ENCODE assay signal across 1 cellular context in the genomic region with DNA sequence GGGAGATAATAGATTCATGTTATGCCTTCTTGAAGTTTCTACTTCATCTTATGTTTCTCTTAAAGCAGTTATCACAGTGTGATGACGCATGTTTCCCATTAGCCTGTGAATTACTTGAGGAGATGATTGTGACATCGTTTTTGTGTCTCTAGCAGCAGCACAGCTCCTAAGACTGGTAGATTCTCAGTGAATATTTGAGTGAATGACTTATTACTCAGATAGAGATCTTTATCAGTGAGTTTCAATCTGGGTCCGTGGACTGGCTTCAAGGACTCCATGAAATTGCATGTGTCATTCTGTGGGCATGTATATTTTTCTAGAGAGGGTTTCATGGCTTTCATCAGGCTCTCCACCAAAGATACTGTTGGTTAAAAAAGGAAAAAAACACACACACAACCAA.
TF ChIP-seq lines count a peak whose summit lies in the region.

No MANE protein-coding gene starts in this region.

TF ChIP-seq in SK-N-SH, 30 proteins besides CTCF, POLR2A, EP300 and RAD21 (continued from another document):
- TF ChIP-seq RXRA (IDR thresholded peaks at IDR 0.05; ENCODE audit: borderline replicate concordance, low read depth) = peak; percentile 84; the same call in 1 of the 2 replicates
- TF ChIP-seq TEAD4 (IDR thresholded peaks at IDR 0.05; ENCODE audit: borderline replicate concordance, insufficient read depth) = peak; percentile 94
- TF ChIP-seq, protein P1, sequence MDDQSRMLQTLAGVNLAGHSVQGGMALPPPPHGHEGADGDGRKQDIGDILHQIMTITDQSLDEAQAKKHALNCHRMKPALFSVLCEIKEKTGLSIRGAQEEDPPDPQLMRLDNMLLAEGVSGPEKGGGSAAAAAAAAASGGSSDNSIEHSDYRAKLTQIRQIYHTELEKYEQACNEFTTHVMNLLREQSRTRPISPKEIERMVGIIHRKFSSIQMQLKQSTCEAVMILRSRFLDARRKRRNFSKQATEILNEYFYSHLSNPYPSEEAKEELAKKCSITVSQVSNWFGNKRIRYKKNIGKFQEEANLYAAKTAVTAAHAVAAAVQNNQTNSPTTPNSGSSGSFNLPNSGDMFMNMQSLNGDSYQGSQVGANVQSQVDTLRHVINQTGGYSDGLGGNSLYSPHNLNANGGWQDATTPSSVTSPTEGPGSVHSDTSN (IDR thresholded peaks at IDR 0.05) = peak; percentile 98
- TF ChIP-seq, protein P2, sequence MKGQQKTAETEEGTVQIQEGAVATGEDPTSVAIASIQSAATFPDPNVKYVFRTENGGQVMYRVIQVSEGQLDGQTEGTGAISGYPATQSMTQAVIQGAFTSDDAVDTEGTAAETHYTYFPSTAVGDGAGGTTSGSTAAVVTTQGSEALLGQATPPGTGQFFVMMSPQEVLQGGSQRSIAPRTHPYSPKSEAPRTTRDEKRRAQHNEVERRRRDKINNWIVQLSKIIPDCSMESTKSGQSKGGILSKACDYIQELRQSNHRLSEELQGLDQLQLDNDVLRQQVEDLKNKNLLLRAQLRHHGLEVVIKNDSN (IDR thresholded peaks at IDR 0.05; ENCODE audit: borderline replicate concordance, low read depth) = no peak
- peak; percentile 98 for TF ChIP-seq TCF12 (IDR thresholded peaks at IDR 0.05)
- no peak for TF ChIP-seq EZH2phosphoT487 (IDR thresholded peaks at IDR 0.05; ENCODE audit: borderline replicate concordance, low read depth)
- no peak for TF ChIP-seq RFX5 (IDR thresholded peaks at IDR 0.05; ENCODE audit: low read length)
- TF ChIP-seq NFIC (IDR thresholded peaks at IDR 0.05; ENCODE audit: borderline replicate concordance) = peak; percentile 78
- TF ChIP-seq, protein P3, sequence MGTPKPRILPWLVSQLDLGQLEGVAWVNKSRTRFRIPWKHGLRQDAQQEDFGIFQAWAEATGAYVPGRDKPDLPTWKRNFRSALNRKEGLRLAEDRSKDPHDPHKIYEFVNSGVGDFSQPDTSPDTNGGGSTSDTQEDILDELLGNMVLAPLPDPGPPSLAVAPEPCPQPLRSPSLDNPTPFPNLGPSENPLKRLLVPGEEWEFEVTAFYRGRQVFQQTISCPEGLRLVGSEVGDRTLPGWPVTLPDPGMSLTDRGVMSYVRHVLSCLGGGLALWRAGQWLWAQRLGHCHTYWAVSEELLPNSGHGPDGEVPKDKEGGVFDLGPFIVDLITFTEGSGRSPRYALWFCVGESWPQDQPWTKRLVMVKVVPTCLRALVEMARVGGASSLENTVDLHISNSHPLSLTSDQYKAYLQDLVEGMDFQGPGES (IDR thresholded peaks at IDR 0.05; ENCODE audit: low read depth, low read length) = no peak
- TF ChIP-seq, protein P4, sequence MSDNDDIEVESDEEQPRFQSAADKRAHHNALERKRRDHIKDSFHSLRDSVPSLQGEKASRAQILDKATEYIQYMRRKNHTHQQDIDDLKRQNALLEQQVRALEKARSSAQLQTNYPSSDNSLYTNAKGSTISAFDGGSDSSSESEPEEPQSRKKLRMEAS (IDR thresholded peaks at IDR 0.05; ENCODE audit: low read depth) = peak; percentile 64
- TF ChIP-seq GATA2 (CRISPR knock-in tag; IDR thresholded peaks at IDR 0.05) = no peak
- peak; percentile 66; the same call in 1 of the 2 replicates for TF ChIP-seq POLR2AphosphoS5 (IDR thresholded peaks at IDR 0.05; ENCODE audit: low read depth, low read length)
- TF ChIP-seq SIN3A (IDR thresholded peaks at IDR 0.05; ENCODE audit: borderline replicate concordance, low read depth, low read length) = peak; percentile 33; the same call in 1 of the 2 replicates
- TF ChIP-seq, protein P5, sequence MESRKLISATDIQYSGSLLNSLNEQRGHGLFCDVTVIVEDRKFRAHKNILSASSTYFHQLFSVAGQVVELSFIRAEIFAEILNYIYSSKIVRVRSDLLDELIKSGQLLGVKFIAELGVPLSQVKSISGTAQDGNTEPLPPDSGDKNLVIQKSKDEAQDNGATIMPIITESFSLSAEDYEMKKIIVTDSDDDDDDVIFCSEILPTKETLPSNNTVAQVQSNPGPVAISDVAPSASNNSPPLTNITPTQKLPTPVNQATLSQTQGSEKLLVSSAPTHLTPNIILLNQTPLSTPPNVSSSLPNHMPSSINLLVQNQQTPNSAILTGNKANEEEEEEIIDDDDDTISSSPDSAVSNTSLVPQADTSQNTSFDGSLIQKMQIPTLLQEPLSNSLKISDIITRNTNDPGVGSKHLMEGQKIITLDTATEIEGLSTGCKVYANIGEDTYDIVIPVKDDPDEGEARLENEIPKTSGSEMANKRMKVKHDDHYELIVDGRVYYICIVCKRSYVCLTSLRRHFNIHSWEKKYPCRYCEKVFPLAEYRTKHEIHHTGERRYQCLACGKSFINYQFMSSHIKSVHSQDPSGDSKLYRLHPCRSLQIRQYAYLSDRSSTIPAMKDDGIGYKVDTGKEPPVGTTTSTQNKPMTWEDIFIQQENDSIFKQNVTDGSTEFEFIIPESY (IDR thresholded peaks at IDR 0.05; ENCODE audit: borderline replicate concordance, low read depth) = 0 out of 2 replicates have a peak, but pooled peaks have one; percentile 70
- peak; percentile 72 for TF ChIP-seq FOXM1 (IDR thresholded peaks at IDR 0.05; ENCODE audit: low read depth)
